Comparison of ENCODE assay signal across 1 cellular context in genomic region chr19:46617566-46618079, GRCh38.
TF ChIP-seq lines count a peak whose summit lies in the region.

No MANE protein-coding gene starts in this region.

TF ChIP-seq in GM12878, 131 proteins besides CTCF, POLR2A, EP300 and RAD21:
- no peak for TF ChIP-seq CREM (IDR thresholded peaks at IDR 0.05; ENCODE audit: low read depth)
- TF ChIP-seq ZNF622 (IDR thresholded peaks at IDR 0.05) = no peak
- no peak for TF ChIP-seq PRDM15 (CRISPR knock-in tag; IDR thresholded peaks at IDR 0.05)
- TF ChIP-seq SUZ12 (IDR thresholded peaks at IDR 0.05; ENCODE audit: unreplicated experiment) = no peak
- no peak for TF ChIP-seq BMI1 (IDR thresholded peaks at IDR 0.05; ENCODE audit: borderline replicate concordance)
- no peak for TF ChIP-seq SMC3 (IDR thresholded peaks at IDR 0.05; ENCODE audit: borderline replicate concordance, low read length)
- no peak for TF ChIP-seq SUPT20H (IDR thresholded peaks at IDR 0.05; ENCODE audit: borderline replicate concordance, control insufficient read depth, low read depth, low read length)
